In the genomic region with DNA sequence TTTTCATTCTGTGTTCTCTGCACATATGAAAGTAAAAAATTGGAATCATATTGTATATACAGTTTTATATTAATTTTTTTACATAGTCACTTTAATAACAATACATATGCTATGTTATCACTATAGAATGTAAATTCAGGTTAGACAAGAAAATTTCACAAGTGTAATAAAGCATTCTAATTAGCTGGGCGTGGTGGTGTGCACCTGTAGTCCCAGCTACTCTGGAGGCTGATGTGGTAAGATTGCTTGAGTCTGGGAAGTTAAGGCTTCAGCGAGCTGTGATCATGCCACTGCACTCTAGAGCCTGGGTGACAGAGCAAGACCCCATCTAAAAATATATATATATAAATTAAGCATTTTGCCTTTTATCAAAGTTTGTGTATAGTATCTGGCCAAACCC, we compare ENCODE assay signal across 1 cellular context.
TF ChIP-seq lines count a peak whose summit lies in the region.

No MANE protein-coding gene starts in this region.

TF ChIP-seq in IMR-90, 13 proteins besides CTCF, POLR2A, EP300 and RAD21 (continued from another document):
- TF ChIP-seq, protein P1, sequence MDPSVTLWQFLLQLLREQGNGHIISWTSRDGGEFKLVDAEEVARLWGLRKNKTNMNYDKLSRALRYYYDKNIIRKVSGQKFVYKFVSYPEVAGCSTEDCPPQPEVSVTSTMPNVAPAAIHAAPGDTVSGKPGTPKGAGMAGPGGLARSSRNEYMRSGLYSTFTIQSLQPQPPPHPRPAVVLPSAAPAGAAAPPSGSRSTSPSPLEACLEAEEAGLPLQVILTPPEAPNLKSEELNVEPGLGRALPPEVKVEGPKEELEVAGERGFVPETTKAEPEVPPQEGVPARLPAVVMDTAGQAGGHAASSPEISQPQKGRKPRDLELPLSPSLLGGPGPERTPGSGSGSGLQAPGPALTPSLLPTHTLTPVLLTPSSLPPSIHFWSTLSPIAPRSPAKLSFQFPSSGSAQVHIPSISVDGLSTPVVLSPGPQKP (IDR thresholded peaks at IDR 0.05; ENCODE audit: borderline replicate concordance, low read depth, low read length): no peak
- TF ChIP-seq RFX5 (IDR thresholded peaks at IDR 0.05; ENCODE audit: low read depth, low read length): no peak
- no peak for TF ChIP-seq SMC3 (IDR thresholded peaks at IDR 0.05; ENCODE audit: low read depth, low read length)
- TF ChIP-seq CEBPB (IDR thresholded peaks at IDR 0.05; ENCODE audit: low read depth, low read length): no peak
- no peak for TF ChIP-seq RCOR1 (IDR thresholded peaks at IDR 0.05; ENCODE audit: insufficient replicate concordance, low read length)
TF ChIP-seq in IMR-90: peak in this region for 0.
